Comparison of ENCODE assay signal across 8 cellular contexts in genomic region chr1:65148178-65148547, GRCh38. TPM values are rescaled to one million over a fixed set of nuclear protein-coding genes. Genes with fewer than 3 reads are reported as not detected.
DNase-seq lines count a peak whose midpoint lies in the region; ATAC-seq and TF ChIP-seq lines count a peak whose summit lies in the region.
"Not testable (repeated sequence)": the region's sequence is repeated elsewhere in the genome, so short reads cannot be mapped to it uniquely, and the experiment has no call there.

Gene AK4, plus strand, starts transcription at chr1:65148203. Its CDS starts 205 bp downstream, at chr1:65148408.

- CTCF ChIA-PET in CD8-positive, alpha-beta memory T cell (lab: Charles Lee): not testable (repeated sequence)

- peak within 1 kb of the TSS; percentile 42 for H3K4me3 ChIP-seq in CD8-positive, alpha-beta memory T cell (ENCODE audit: low read length)
- H3K4me3 ChIP-seq in RWPE2 (ENCODE audit: severe bottlenecking) (peak within 1 kb of the TSS; percentile 59), astrocyte of the cerebellum (ENCODE audit: low read depth, low read length) (peak within 1 kb of the TSS; percentile 53)

- TF ChIP-seq CTCF in RWPE2 (IDR thresholded peaks at IDR 0.05; ENCODE audit: poor library complexity, severe bottlenecking); astrocyte of the cerebellum (IDR thresholded peaks at IDR 0.05; ENCODE audit: low read depth, low read length, missing control alignments); foreskin keratinocyte (conservative IDR thresholded peaks at IDR 0.05): not testable (repeated sequence)

- not testable (repeated sequence) for H3K36me3 Mint-ChIP-seq in CD8-positive, alpha-beta memory T cell; stimulated activated memory B cell treated with anti-CD40 and anti-IgM and Interleukin-4, amounts not matched to agents 10 μg/mL and 1 μg/mL and 100 μg/mL, for 72 hours

- H3K9me3 Mint-ChIP-seq in CD8-positive, alpha-beta memory T cell; stimulated activated memory B cell treated with anti-CD40 and anti-IgM and Interleukin-4, amounts not matched to agents 10 μg/mL and 1 μg/mL and 100 μg/mL, for 72 hours: not testable (repeated sequence)

- DNase-seq in CD8-positive, alpha-beta memory T cell: peak in 1 of 5 donors; percentile 19
- not testable (repeated sequence) for DNase-seq in RWPE2 (ENCODE audit: low spot score); astrocyte of the cerebellum (ENCODE audit: low read depth); foreskin keratinocyte; mucosa of gallbladder (ENCODE audit: low spot score)

- peak within 1 kb of the TSS; percentile 80 to 89 (median 84) for H3K4me3 Mint-ChIP-seq in CD8-positive, alpha-beta memory T cell
- peak within 1 kb of the TSS; percentile 88 for H3K4me3 Mint-ChIP-seq in stimulated activated memory B cell treated with anti-CD40 and anti-IgM and Interleukin-4, amounts not matched to agents 10 μg/mL and 1 μg/mL and 100 μg/mL, for 72 hours

- H3K36me3 ChIP-seq in CD8-positive, alpha-beta memory T cell (ENCODE audit: insufficient read depth, low read length): not testable (repeated sequence)
- peaks cover 17% of the 10 kb centered on the region for H3K36me3 ChIP-seq in RWPE2 (ENCODE audit: low read depth)

- in situ Hi-C loops in astrocyte of the cerebellum (cut with HindIII; ENCODE audit: low sequenced_read_pairs): not testable (repeated sequence)

- peaks cover 37 to 52% of the 10 kb centered on the region in 2 donors for H3K27me3 Mint-ChIP-seq in CD8-positive, alpha-beta memory T cell
- H3K27me3 Mint-ChIP-seq in stimulated activated memory B cell treated with anti-CD40 and anti-IgM and Interleukin-4, amounts not matched to agents 10 μg/mL and 1 μg/mL and 100 μg/mL, for 72 hours: peaks cover 68% of the 10 kb centered on the region

- ATAC-seq in GM21515 (IDR thresholded peaks at IDR 0.05; ENCODE audit: unreplicated experiment) (peak; percentile 14), HG03135 (IDR thresholded peaks at IDR 0.05; ENCODE audit: unreplicated experiment) (peak; percentile 19), RWPE2 (ENCODE audit: low read depth) (peak; percentile 66), foreskin keratinocyte (peak; percentile 47)
- peak; percentile 57 for ATAC-seq in stimulated activated memory B cell treated with anti-CD40 and anti-IgM and Interleukin-4, amounts not matched to agents 10 μg/mL and 1 μg/mL and 100 μg/mL, for 72 hours

- not testable (repeated sequence) for H3K9me3 ChIP-seq in CD8-positive, alpha-beta memory T cell (ENCODE audit: low read length); RWPE2 (ENCODE audit: severe bottlenecking)

- POLR2A ChIA-PET in CD8-positive, alpha-beta memory T cell (lab: Charles Lee): not testable (repeated sequence)

- peaks cover 12% of the 10 kb centered on the region for H3K27me3 ChIP-seq in CD8-positive, alpha-beta memory T cell (ENCODE audit: insufficient read depth, low read length, poor library complexity, severe bottlenecking)
- H3K27me3 ChIP-seq in RWPE2 (ENCODE audit: insufficient read depth, poor library complexity, severe bottlenecking); foreskin keratinocyte: not testable (repeated sequence)

- not testable (repeated sequence) for H3K4me1 ChIP-seq in CD8-positive, alpha-beta memory T cell (ENCODE audit: insufficient read depth, low read length); RWPE2 (ENCODE audit: insufficient read depth, poor library complexity, severe bottlenecking); foreskin keratinocyte

- H3K4me1 Mint-ChIP-seq in CD8-positive, alpha-beta memory T cell: peaks cover 11 to 22% (median 15%) of the 10 kb centered on the region in 3 donors
- peaks cover 14% of the 10 kb centered on the region for H3K4me1 Mint-ChIP-seq in stimulated activated memory B cell treated with anti-CD40 and anti-IgM and Interleukin-4, amounts not matched to agents 10 μg/mL and 1 μg/mL and 100 μg/mL, for 72 hours

- H3K27ac Mint-ChIP-seq in CD8-positive, alpha-beta memory T cell: peak within 1 kb of the TSS in 1 of 8 donors; percentile 65
- H3K27ac Mint-ChIP-seq in stimulated activated memory B cell treated with anti-CD40 and anti-IgM and Interleukin-4, amounts not matched to agents 10 μg/mL and 1 μg/mL and 100 μg/mL, for 72 hours: not testable (repeated sequence)

- H3K27ac ChIP-seq in CD8-positive, alpha-beta memory T cell (ENCODE audit: low read depth, low read length): peak within 1 kb of the TSS; percentile 16
- peak within 1 kb of the TSS; percentile 80 for H3K27ac ChIP-seq in RWPE2 (ENCODE audit: poor library complexity, severe bottlenecking)
- H3K27ac ChIP-seq in foreskin keratinocyte: not testable (repeated sequence)

RNA-seq across cellular contexts. Expression of gene AK4, which starts in this region (rescaled TPM):
- 10 to 100 TPM; 29.9 to 32.2 TPM for total RNA-seq in CD8-positive, alpha-beta memory T cell
- polyA plus RNA-seq in CD8-positive, alpha-beta memory T cell: 0.08 TPM
- total RNA-seq in foreskin keratinocyte (14.5 and 34.6 TPM in 2 replicates), mucosa of gallbladder (160 TPM)
- 7.8 and 19.8 TPM in 2 replicates for polyA plus RNA-seq in foreskin keratinocyte

Comparison
In these comparisons a context has a peak if more than half of its experiments do, and no peak if none do; other contexts are left out.
1. ATAC-seq: peak in every context shown above with its lines; median percentile 66 in RWPE2; 57 in stimulated activated memory B cell treated with anti-CD40 and anti-IgM and Interleukin-4, amounts not matched to agents 10 μg/mL and 1 μg/mL and 100 μg/mL, for 72 hours; 47 in foreskin keratinocyte; 19 in HG03135; 14 in GM21515.